1 cellular context compared by ENCODE assay signal in the genomic region with DNA sequence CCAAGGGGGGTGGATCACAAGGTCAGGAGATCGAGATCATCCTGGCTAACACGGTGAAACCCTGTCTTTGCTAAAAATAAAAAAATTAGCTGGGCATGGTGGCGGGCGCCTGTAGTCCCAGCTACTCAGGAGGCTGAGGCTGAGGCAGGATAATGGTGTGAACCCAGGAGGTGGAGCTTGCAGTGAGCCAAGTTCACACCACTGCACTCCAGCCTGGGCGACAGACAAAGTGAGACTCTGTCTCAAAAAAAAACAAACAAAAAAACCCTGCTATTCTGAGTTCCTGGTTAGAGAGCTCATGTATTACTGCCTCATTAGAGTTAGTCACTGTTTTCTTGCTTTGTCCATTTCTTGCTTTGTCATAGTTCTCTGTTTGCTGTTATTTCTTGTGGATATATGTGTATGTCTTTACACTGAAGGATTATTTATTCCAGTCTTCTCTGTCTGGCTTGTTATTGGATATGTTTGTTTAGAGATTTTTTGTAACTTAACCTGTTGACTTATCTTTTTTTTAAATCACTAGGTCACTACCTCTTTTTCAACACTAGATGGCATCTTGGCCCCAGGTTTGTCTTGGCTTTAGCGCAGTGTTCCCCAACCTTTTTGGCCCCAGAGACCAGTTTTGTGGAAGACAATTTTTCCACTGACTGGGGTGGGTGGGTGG.
TF ChIP-seq lines count a peak whose summit lies in the region.

No MANE protein-coding gene starts in this region.

TF ChIP-seq in endothelial cell of umbilical vein, 7 proteins besides CTCF, POLR2A, EP300 and RAD21:
- TF ChIP-seq JUN (IDR thresholded peaks at IDR 0.05; ENCODE audit: borderline replicate concordance, insufficient read depth, insufficient read length, low read depth) (no peak), GATA2 (IDR thresholded peaks at IDR 0.05; ENCODE audit: insufficient read depth, insufficient read length, low read depth, low read length) (peak; percentile 28)
TF ChIP-seq in endothelial cell of umbilical vein: peak in this region for 1.
